ENCODE assay signal across 28 cellular contexts in genomic region chr7:116933465-116933864, GRCh38.
"Had no signal": no experiment of that assay in that cellular context is flagged by ENCODE, and none has a peak within 500 bp of the region (broad histone marks: within the 10 kb centered on the region; RNA-seq: fewer than 3 reads in every experiment).

No MANE protein-coding gene starts in this region.

- H3K4me3 Mint-ChIP-seq: natural killer cell; nephron; neural progenitor cell; stimulated activated effector memory CD8-positive, alpha-beta T cell treated with anti-CD3 and anti-CD28 coated beads, Interleukin-12 subunit alpha, Interleukin-12 subunit beta, amount 100 ng/mL, for 72 hours; stimulated activated naive B cell treated with anti-CD40 and anti-IgM and Interleukin-4, amounts not matched to agents 10 μg/mL and 1 μg/mL and 100 μg/mL, for 72 hours; stimulated activated naive CD8-positive, alpha-beta T cell treated with anti-CD3 and anti-CD28 coated beads, Interleukin-15, Interleukin-2, amounts not matched to agents 100 ng/mL and 50 ng/mL, for 24 hours; type B pancreatic cell had no signal

- H3K27ac ChIP-seq: neural progenitor cell, ovary, parathyroid adenoma, psoas muscle, right lobe of liver, sigmoid colon, stomach, thoracic aorta, thyroid gland, tibial nerve, upper lobe of right lung, uterus had no signal

- H3K9me3 ChIP-seq: ovary, psoas muscle, right lobe of liver, sigmoid colon, stomach, thoracic aorta, thyroid gland, tibial nerve, upper lobe of right lung, uterus had no signal

- H3K9me3 Mint-ChIP-seq: natural killer cell; nephron; neural progenitor cell; stimulated activated effector memory CD8-positive, alpha-beta T cell treated with anti-CD3 and anti-CD28 coated beads, Interleukin-12 subunit alpha, Interleukin-12 subunit beta, amount 100 ng/mL, for 72 hours; stimulated activated naive B cell treated with anti-CD40 and anti-IgM and Interleukin-4, amounts not matched to agents 10 μg/mL and 1 μg/mL and 100 μg/mL, for 72 hours; stimulated activated naive CD8-positive, alpha-beta T cell treated with anti-CD3 and anti-CD28 coated beads, Interleukin-15, Interleukin-2, amounts not matched to agents 100 ng/mL and 50 ng/mL, for 24 hours; type B pancreatic cell had no signal

- H3K27me3 ChIP-seq: ovary, right lobe of liver, sigmoid colon, stomach, thyroid gland, tibial nerve, upper lobe of right lung, uterus had no signal

- H2AFZ ChIP-seq: neural progenitor cell, parathyroid adenoma had no signal

- H3K4me1 ChIP-seq: neural progenitor cell, right lobe of liver, tibial nerve, uterus had no signal

- H3K9ac ChIP-seq: neural progenitor cell, parathyroid adenoma had no signal

- H3K36me3 Mint-ChIP-seq: natural killer cell; neural progenitor cell; stimulated activated effector memory CD8-positive, alpha-beta T cell treated with anti-CD3 and anti-CD28 coated beads, Interleukin-12 subunit alpha, Interleukin-12 subunit beta, amount 100 ng/mL, for 72 hours; stimulated activated naive B cell treated with anti-CD40 and anti-IgM and Interleukin-4, amounts not matched to agents 10 μg/mL and 1 μg/mL and 100 μg/mL, for 72 hours; type B pancreatic cell had no signal

- H3K79me2 ChIP-seq: parathyroid adenoma had no signal

- H3K27ac Mint-ChIP-seq: natural killer cell; nephron; neural progenitor cell; progenitor cell of endocrine pancreas; stimulated activated effector memory CD8-positive, alpha-beta T cell treated with anti-CD3 and anti-CD28 coated beads, Interleukin-12 subunit alpha, Interleukin-12 subunit beta, amount 100 ng/mL, for 72 hours; stimulated activated naive B cell treated with anti-CD40 and anti-IgM and Interleukin-4, amounts not matched to agents 10 μg/mL and 1 μg/mL and 100 μg/mL, for 72 hours; stimulated activated naive CD8-positive, alpha-beta T cell treated with anti-CD3 and anti-CD28 coated beads, Interleukin-15, Interleukin-2, amounts not matched to agents 100 ng/mL and 50 ng/mL, for 24 hours; type B pancreatic cell had no signal

- H3K4me2 ChIP-seq: neural progenitor cell had no signal

- ATAC-seq: natural killer cell; psoas muscle; right cardiac atrium; right lobe of liver; stimulated activated effector memory CD8-positive, alpha-beta T cell treated with anti-CD3 and anti-CD28 coated beads, Interleukin-12 subunit alpha, Interleukin-12 subunit beta, amount 100 ng/mL, for 72 hours; stimulated activated naive B cell treated with anti-CD40 and anti-IgM and Interleukin-4, amounts not matched to agents 10 μg/mL and 1 μg/mL and 100 μg/mL, for 72 hours; upper lobe of right lung had no signal

- H3K4me3 ChIP-seq: neural progenitor cell, ovary, psoas muscle, right lobe of liver, sigmoid colon, stomach, thoracic aorta, thyroid gland, tibial nerve, upper lobe of right lung, uterus had no signal

- DNase-seq: natural killer cell; occipital lobe; ovary; posterior cingulate gyrus; psoas muscle; right cardiac atrium; right lobe of liver; sigmoid colon; small intestine; stimulated activated CD4-positive, alpha-beta T cell treated with anti-CD3 and anti-CD28 coated beads, Interleukin-15, amount 100 ng/mL, for 24 hours; stimulated activated CD4-positive, alpha-beta T cell treated with anti-CD3 and anti-CD28 coated beads, Interleukin-2, amount 100 ng/mL, for 24 hours; stimulated activated CD4-positive, alpha-beta T cell treated with anti-CD3 and anti-CD28 coated beads, Interleukin-2, amount 100 ng/mL, for 48 hours; stimulated activated CD4-positive, alpha-beta T cell treated with anti-CD3 and anti-CD28 coated beads, Interleukin-4, amount 100 ng/mL, for 24 hours; stimulated activated naive B cell treated with anti-CD40 and anti-IgM and Interleukin-4, amounts not matched to agents 10 μg/mL and 1 μg/mL and 100 μg/mL, for 72 hours; stimulated activated naive CD4-positive, alpha-beta T cell treated with Interleukin-2 at 50 U/mL for 16 hours; stomach; thyroid gland; upper lobe of right lung; uterus had no signal

- H3K36me3 ChIP-seq: neural progenitor cell, ovary, right lobe of liver, sigmoid colon, stomach, thoracic aorta, thyroid gland, tibial nerve, upper lobe of right lung, uterus had no signal

- H3K4me1 Mint-ChIP-seq: nephron had no signal
